8 cellular contexts compared by ENCODE assay signal in the genomic region with DNA sequence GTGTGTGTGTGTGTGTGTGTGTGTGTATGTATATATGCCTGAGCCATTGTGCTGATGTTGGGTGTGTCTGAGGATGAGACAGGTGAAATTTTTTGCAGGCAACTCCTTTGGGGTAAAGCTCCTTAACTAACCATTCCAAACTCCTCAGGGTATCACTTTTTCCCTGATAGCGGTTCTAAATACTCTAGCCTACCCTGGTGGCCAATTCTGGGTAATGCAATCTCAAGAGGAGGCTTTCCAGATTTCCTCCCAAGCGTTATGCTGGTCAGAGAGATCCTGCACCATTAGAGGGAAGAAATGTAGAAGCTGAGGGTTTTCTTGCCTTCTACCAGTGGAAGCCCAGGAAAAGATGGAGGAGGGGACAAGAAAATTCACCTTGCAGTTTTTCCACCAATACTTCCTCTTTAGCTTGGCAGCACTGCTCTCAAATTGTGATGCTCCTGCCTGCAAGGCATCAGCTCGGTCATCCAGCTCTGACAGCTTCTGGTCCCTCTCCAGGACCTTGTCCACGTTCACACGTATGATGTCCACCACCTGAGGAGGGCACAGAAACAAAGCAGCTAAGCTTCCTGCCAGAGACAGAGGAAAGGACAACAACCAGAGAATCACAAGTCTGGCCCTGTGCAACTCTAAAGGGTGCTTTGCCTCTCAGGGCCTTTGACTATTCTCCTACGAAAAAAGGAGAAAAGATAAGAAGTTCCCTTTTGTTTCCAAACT. TPM values are rescaled to one million over a fixed set of nuclear protein-coding genes. Genes with fewer than 3 reads are reported as not detected.
DNase-seq lines count a peak whose midpoint lies in the region; ATAC-seq and TF ChIP-seq lines count a peak whose summit lies in the region.

No MANE protein-coding gene starts in this region.

- intact Hi-C loops in heart left ventricle (cut with DNase I), result loop anchor here in 9 of 10 donors (1.0 to 10.0 kb wide), 7 partner anchors 41 to 141 kb away; no protein-coding TSS in a partner anchor

- H3K4me1 Mint-ChIP-seq in activated naive CD8-positive, alpha-beta T cell (ENCODE audit: low read depth), result peaks cover 88% of the 10 kb centered on the region

- H3K36me3 Mint-ChIP-seq in activated naive CD8-positive, alpha-beta T cell, result peaks cover 62% of the 10 kb centered on the region

- ATAC-seq in heart left ventricle (peak in 3 of 4 donors; percentile 15 to 52 (median 39)), GM21576 (IDR thresholded peaks at IDR 0.05; ENCODE audit: unreplicated experiment) (no peak)

- 24 to 36% (median 33%) methylated on average over 6 of the region's 6 CpGs for WGBS in heart left ventricle, 4 donors

- no peaks in the 10 kb centered on the region for H3K27me3 ChIP-seq in heart left ventricle

- no peak overlapping the region for H3K4me3 ChIP-seq in heart left ventricle

- H3K27me3 Mint-ChIP-seq in activated naive CD8-positive, alpha-beta T cell, result no peaks in the 10 kb centered on the region

- peak overlapping the region; percentile 96 for H3K4me3 Mint-ChIP-seq in activated naive CD8-positive, alpha-beta T cell

- peaks cover 0 to 83% (median 31%) of the 10 kb centered on the region in 12 donors for H3K4me1 ChIP-seq in heart left ventricle

- peak; percentile 32 for DNase-seq in COLO668 (lab: John Stamatoyannopoulos, UW; ENCODE audit: unreplicated experiment)
- DNase-seq in H4 (ENCODE audit: low spot score), result peak; percentile 58
- DNase-seq in NCI-H345 treated with DMSO at 0.1 percent for 48 hours (lab: John Stamatoyannopoulos, UW; ENCODE audit: unreplicated experiment), result peak; percentile 31
- peak in 2 of 5 donors; percentile 53 to 56 for DNase-seq in heart left ventricle
- peak; percentile 37 for DNase-seq in pulmonary artery endothelial cell (ENCODE audit: low read depth, low spot score)
- DNase-seq in NK-92 (lab: John Stamatoyannopoulos, UW; ENCODE audit: unreplicated experiment), result no peak

- peak overlapping the region; percentile 93 for H3K27ac Mint-ChIP-seq in activated naive CD8-positive, alpha-beta T cell

- no peak overlapping the region for H3K27ac ChIP-seq in heart left ventricle

- H3K9me3 Mint-ChIP-seq in activated naive CD8-positive, alpha-beta T cell (ENCODE audit: low read depth), result no peaks in the 10 kb centered on the region

- H3K9me3 ChIP-seq in heart left ventricle, result no peaks in the 10 kb centered on the region

- H3K36me3 ChIP-seq in heart left ventricle, result peaks cover 0 to 60% (median 52%) of the 10 kb centered on the region in 9 donors

- TF ChIP-seq POLR2A in heart left ventricle (IDR thresholded peaks at IDR 0.05), result no peak

- peak; percentile 72 to 87 (median 82) for TF ChIP-seq CTCF in heart left ventricle (IDR thresholded peaks at IDR 0.05)

RNA-seq across cellular contexts. Expression of a gene that starts 4.9 kb away (rescaled TPM):
- total RNA-seq in H4 (2014; rRNA removed; shearing (Covaris generic)), result 2.8 and 4.1 TPM in 2 replicates
- 1 to 10 TPM; 2.1 to 8.3 (median 3.4) TPM for total RNA-seq in heart left ventricle
- polyA plus RNA-seq in heart left ventricle, result 1 to 10 TPM; 2.7 to 6.2 TPM
- total RNA-seq in pulmonary artery endothelial cell, result 5.7 and 6.4 TPM in 2 replicates

RNA-seq across cellular contexts. Expression of a gene that starts 13.8 kb away (rescaled TPM):
- 8.6 and 20.5 TPM in 2 replicates for total RNA-seq in H4 (2014; rRNA removed; shearing (Covaris generic))
- total RNA-seq in heart left ventricle (10 to 100 TPM in 8 of 9 donors, 1 to 10 TPM in 1; 6.9 to 55.6 (median 14.1) TPM), pulmonary artery endothelial cell (5.4 and 6.5 TPM in 2 replicates)
- polyA plus RNA-seq in heart left ventricle, result 10 to 100 TPM in 1 of 2 donors, 1 to 10 TPM in 1; 5.4 to 10.2 TPM

RNA-seq across cellular contexts. Expression of a gene that starts 20.9 kb away (rescaled TPM):
- total RNA-seq in H4 (2014; rRNA removed; shearing (Covaris generic)), result not detected in 2 replicates
- total RNA-seq in heart left ventricle (1 to 10 TPM in 1 of 9 donors, under 1 TPM in 3, not detected in 5; 0.27 to 5.3 (median 0.42) TPM), pulmonary artery endothelial cell (not detected in 2 replicates)
- polyA plus RNA-seq in heart left ventricle, result under 1 TPM in 1 of 2 donors, not detected in 1; 0.19 TPM

RNA-seq across cellular contexts. Expression of a gene that starts 27.4 kb away (rescaled TPM):
- 286 and 368 TPM in 2 replicates for total RNA-seq in H4 (2014; rRNA removed; shearing (Covaris generic))
- total RNA-seq in heart left ventricle, result 100 to 1,000 TPM in 8 of 9 donors, 10 to 100 TPM in 1; 95.6 to 300 (median 228) TPM
- 100 to 1,000 TPM; 164 to 210 TPM for polyA plus RNA-seq in heart left ventricle
- total RNA-seq in pulmonary artery endothelial cell, result 132 and 186 TPM in 2 replicates

RNA-seq across cellular contexts. Expression of a gene that starts 28.3 kb away (rescaled TPM):
- 126 and 187 TPM in 2 replicates for total RNA-seq in H4 (2014; rRNA removed; shearing (Covaris generic))
- total RNA-seq in heart left ventricle, result 10 to 100 TPM in 8 of 9 donors, 1 to 10 TPM in 1; 8.4 to 22.4 (median 11.3) TPM
- 1 to 10 TPM; 3.3 to 8.1 TPM for polyA plus RNA-seq in heart left ventricle
- total RNA-seq in pulmonary artery endothelial cell, result 48.6 and 95.9 TPM in 2 replicates
